Comparison of ENCODE assay signal across 9 cellular contexts in genomic region chr3:195624603-195625568, GRCh38. TPM values are rescaled to one million over a fixed set of nuclear protein-coding genes. Genes with fewer than 3 reads are reported as not detected.
DNase-seq lines count a peak whose midpoint lies in the region; ATAC-seq, FAIRE-seq and TF ChIP-seq lines count a peak whose summit lies in the region.
"Not testable (repeated sequence)": the region's sequence is repeated elsewhere in the genome, so short reads cannot be mapped to it uniquely, and the experiment has no call there.
"Had no signal": no experiment of that assay in that cellular context is flagged by ENCODE, and none has a peak within 500 bp of the region (broad histone marks: within the 10 kb centered on the region; RNA-seq: fewer than 3 reads in every experiment).

No MANE protein-coding gene starts in this region.

- H4K20me1 ChIP-seq in HepG2 (ENCODE audit: insufficient read depth, low read length): not testable (repeated sequence)

- CTCF ChIA-PET in HepG2 (lab: Yijun Ruan, JAX; ENCODE audit: low intra/inter-chr PET ratio, low total read pairs): not testable (repeated sequence)

- H3K79me2 ChIP-seq in HepG2 (ENCODE audit: insufficient read depth, low read length): not testable (repeated sequence)

- TF ChIP-seq RAD21 in HepG2 (CRISPR knock-in tag; IDR thresholded peaks at IDR 0.05): not testable (repeated sequence)

- TF ChIP-seq CTCF in breast epithelium (IDR thresholded peaks at IDR 0.05); HepG2 (CRISPR knock-in tag; IDR thresholded peaks at IDR 0.05): not testable (repeated sequence)

- H3K4me2 ChIP-seq in HepG2 (ENCODE audit: low read depth, low read length): peak overlapping the region; percentile 39

- not testable (repeated sequence) for FAIRE-seq in HepG2 (lab: Jason Lieb, UNC)

- H3K27me3 Mint-ChIP-seq in activated CD4-positive, alpha-beta T cell treated with anti-CD3 and anti-CD28 coated beads, Interleukin-2, amount 10 ng/mL, durations not matched to agents 24 days and 14 days: not testable (repeated sequence)

- not testable (repeated sequence) for H3K27me3 ChIP-seq in breast epithelium; HepG2 (ENCODE audit: control insufficient read depth in 1 of 2, insufficient read depth in 2 of 2, low read length in 2 of 2)

- not testable (repeated sequence) for H3K27ac ChIP-seq in breast epithelium; HepG2 (ENCODE audit: extremely low read length, insufficient read depth, low read length)

- H3K36me3 ChIP-seq in breast epithelium; HepG2 (replicated peaks in 1 of 2; ENCODE audit: control insufficient read depth in 1 of 2, insufficient read depth in 2 of 2, low read length in 2 of 2): not testable (repeated sequence)

- peak overlapping the region; percentile 92 for H3K27ac Mint-ChIP-seq in activated CD4-positive, alpha-beta T cell treated with anti-CD3 and anti-CD28 coated beads, Interleukin-2, amount 10 ng/mL, durations not matched to agents 24 days and 14 days

- H3K4me3 ChIP-seq in breast epithelium (peak overlapping the region in 2 of 3 donors; percentile 22 to 61), HepG2 (replicated peaks in 1 of 3; ENCODE audit: insufficient read depth in 1 of 3, low read depth in 2 of 3, low read length in 3 of 3) (peak overlapping the region in 1 of 3 experiments; percentile 16; a peak in 3 of 6 replicates)

- in situ Hi-C loops in HepG2 (cut with HindIII; ENCODE audit: extremely low pct_ligation_motif_present, low pct_unique_long_range_greater_than_20kb): not testable (repeated sequence)

- not testable (repeated sequence) for H3K4me1 ChIP-seq in breast epithelium; HepG2 (ENCODE audit: insufficient read depth, low read length)

- H3K9ac ChIP-seq in HepG2 (ENCODE audit: insufficient read depth, low read depth, low read length): not testable (repeated sequence)

- POLR2A ChIA-PET in HepG2 (lab: Yijun Ruan, JAX): not testable (repeated sequence)

- H3K4me3 Mint-ChIP-seq in activated CD4-positive, alpha-beta T cell treated with anti-CD3 and anti-CD28 coated beads, Interleukin-2, amount 10 ng/mL, durations not matched to agents 24 days and 14 days: peak overlapping the region; percentile 81

- not testable (repeated sequence) for BruUV-seq in HepG2 (replicated peaks; lab: Mats Ljungman, UMichigan)

- not testable (repeated sequence) for H3K36me3 Mint-ChIP-seq in activated CD4-positive, alpha-beta T cell treated with anti-CD3 and anti-CD28 coated beads, Interleukin-2, amount 10 ng/mL, durations not matched to agents 24 days and 14 days (ENCODE audit: low read depth)

- 0% methylated on average over 4 of the region's 62 CpGs for WGBS in HepG2 (ENCODE audit: low lambda C conversion rate)

- not testable (repeated sequence) for H3K9me3 Mint-ChIP-seq in activated CD4-positive, alpha-beta T cell treated with anti-CD3 and anti-CD28 coated beads, Interleukin-2, amount 10 ng/mL, durations not matched to agents 24 days and 14 days

- not testable (repeated sequence) for H2AFZ ChIP-seq in HepG2 (ENCODE audit: low read length)

- TF ChIP-seq EP300 in HepG2 (IDR thresholded peaks at IDR 0.05; ENCODE audit: low read depth in 2 of 2, low read length in 2 of 2); HepG2 (CRISPR knock-in tag; IDR thresholded peaks at IDR 0.05; ENCODE audit: borderline replicate concordance): not testable (repeated sequence)

- ATAC-seq in GM18517 (IDR thresholded peaks at IDR 0.05; ENCODE audit: unreplicated experiment) (peak; percentile 74), GM21447 (IDR thresholded peaks at IDR 0.05; ENCODE audit: unreplicated experiment) (peak; percentile 76), HG02885 (IDR thresholded peaks at IDR 0.05; ENCODE audit: poor library complexity, unreplicated experiment) (peak; percentile 78), HG03565 (IDR thresholded peaks at IDR 0.05; ENCODE audit: unreplicated experiment) (peak; percentile 67), HepG2 (peak; percentile 95)
- peak; percentile 87 for ATAC-seq in stimulated activated naive CD8-positive, alpha-beta T cell treated with anti-CD3 and anti-CD28 coated beads, Interleukin-15, Interleukin-2, amounts not matched to agents 100 U/mL and 50 U/mL, for 24 hours

- H3K4me1 Mint-ChIP-seq in activated CD4-positive, alpha-beta T cell treated with anti-CD3 and anti-CD28 coated beads, Interleukin-2, amount 10 ng/mL, durations not matched to agents 24 days and 14 days: peaks cover 20% of the 10 kb centered on the region

- not testable (repeated sequence) for TF ChIP-seq POLR2A in breast epithelium (IDR thresholded peaks at IDR 0.05); HepG2 (IDR thresholded peaks at IDR 0.05; ENCODE audit: insufficient read depth in 1 of 2, low read depth in 2 of 2, low read length in 2 of 2)

- intact Hi-C loops in activated CD4-positive, alpha-beta T cell treated with anti-CD3 and anti-CD28 coated beads, Interleukin-2, amount 10 ng/mL, durations not matched to agents 24 days and 14 days (cut with micrococcal nuclease): loop anchor here (10.0 kb wide), 1 partner anchor 230 kb away; no protein-coding TSS in a partner anchor
- intact Hi-C loops in breast epithelium (cut with DNase I; ENCODE audit: low total_unique reads); HepG2 (cut with micrococcal nuclease; ENCODE audit: unreplicated experiment): not testable (repeated sequence)

- peak; percentile 78 for DNase-seq in activated CD4-positive, alpha-beta T cell treated with anti-CD3 and anti-CD28 coated beads, Interleukin-2, amount 10 ng/mL, durations not matched to agents 24 days and 14 days
- not testable (repeated sequence) for DNase-seq in breast epithelium (ENCODE audit: low spot score in 2 of 2); HepG2 (ENCODE audit: low spot score); stimulated activated naive CD8-positive, alpha-beta T cell treated with anti-CD3 and anti-CD28 coated beads, Interleukin-15, Interleukin-2, amounts not matched to agents 100 U/mL and 50 U/mL, for 24 hours

- H3K9me3 ChIP-seq in breast epithelium; HepG2 (ENCODE audit: low read length): not testable (repeated sequence)

TF ChIP-seq in HepG2, 621 proteins besides CTCF, POLR2A, EP300 and RAD21 (continues in another document):
- TF ChIP-seq MNT (IDR thresholded peaks at IDR 0.05): peak; percentile 75

RNA-seq across cellular contexts. Expression of gene APOD, which starts 41.1 kb away (rescaled TPM):
- total RNA-seq in activated CD4-positive, alpha-beta T cell treated with anti-CD3 and anti-CD28 coated beads, Interleukin-2, amount 10 ng/mL, durations not matched to agents 24 days and 14 days: 1.8 and 2.6 TPM in 2 replicates
- total RNA-seq in breast epithelium (1,000 to 10,000 TPM in 2 of 3 donors, 100 to 1,000 TPM in 1; 651 to 2,224 (median 1,247) TPM), HepG2 (2016; rRNA removed; fragmentation: Illumina TruSeq; extraction: Trizol) (not detected in 2 replicates)
- total RNA-seq in HepG2 (2016; cell fraction: cytosol; rRNA removed; fragmentation: Illumina TruSeq; extraction: Trizol; ENCODE audit: low read depth): not detected in 2 replicates
- not detected in 2 replicates for total RNA-seq in HepG2 (2016; cell fraction: insoluble cytoplasmic fraction; rRNA removed; fragmentation: Illumina TruSeq; extraction: Trizol)
- not detected in 2 replicates for total RNA-seq in HepG2 (2016; cell fraction: membrane; rRNA removed; fragmentation: Illumina TruSeq; extraction: Trizol)
- not detected in 2 replicates for total RNA-seq in HepG2 (2016; cell fraction: nucleus; rRNA removed; fragmentation: Illumina TruSeq; extraction: Trizol)
- 0.13 TPM in 1 of 2 replicates, not detected in the other for polyA plus RNA-seq in HepG2 (2011; rRNA removed)
- polyA plus RNA-seq in HepG2 (2011; cell fraction: cytosol; rRNA removed): 0.08 and 0.10 TPM in 2 replicates
- not detected in 2 replicates for polyA plus RNA-seq in HepG2 (2011; cell fraction: nucleus; rRNA removed)
- polyA plus RNA-seq in HepG2 (2012): not detected in 2 replicates
- polyA plus RNA-seq in HepG2 (2016; cell fraction: cytosol; fragmentation: Illumina TruSeq; extraction: Trizol; ENCODE audit: low read depth): not detected in 2 replicates
- polyA plus RNA-seq in HepG2 (2016; cell fraction: insoluble cytoplasmic fraction; fragmentation: Illumina TruSeq; extraction: Trizol; ENCODE audit: low read depth): not detected in 2 replicates
- polyA plus RNA-seq in HepG2 (2016; cell fraction: membrane; fragmentation: Illumina TruSeq; extraction: Trizol; ENCODE audit: low read depth): not detected in 2 replicates
- not detected in 2 replicates for polyA plus RNA-seq in HepG2 (2016; cell fraction: nucleus; fragmentation: Illumina TruSeq; extraction: Trizol; ENCODE audit: insufficient read depth, low read depth)
- polyA minus RNA-seq in HepG2 (2011; rRNA and poly(A)+ RNA removed; ENCODE audit: low replicate concordance): not detected in 2 replicates
- not detected in 2 replicates for polyA minus RNA-seq in HepG2 (2011; cell fraction: cytosol; rRNA and poly(A)+ RNA removed)
- polyA minus RNA-seq in HepG2 (2011; cell fraction: nucleus; rRNA and poly(A)+ RNA removed): not detected in 2 replicates
- polyA plus RNA-seq: CD14-positive monocyte had no signal

Comparison
In these comparisons a context has a peak if more than half of its experiments do, and no peak if none do; other contexts are left out.
1. RNA of gene APOD, which starts 41.1 kb away (total RNA-seq): 651 to 2,224 TPM in breast epithelium; 1.8 to 2.6 TPM in activated CD4-positive, alpha-beta T cell treated with anti-CD3 and anti-CD28 coated beads, Interleukin-2, amount 10 ng/mL, durations not matched to agents 24 days and 14 days and not detected in HepG2; every median in the first group is over 100 times any median in the second.
2. Peak in every context shown above with its lines, with median percentiles within 50 percentile points of each other: ATAC-seq.